ENCODE assay signal across 24 cellular contexts in the genomic region with DNA sequence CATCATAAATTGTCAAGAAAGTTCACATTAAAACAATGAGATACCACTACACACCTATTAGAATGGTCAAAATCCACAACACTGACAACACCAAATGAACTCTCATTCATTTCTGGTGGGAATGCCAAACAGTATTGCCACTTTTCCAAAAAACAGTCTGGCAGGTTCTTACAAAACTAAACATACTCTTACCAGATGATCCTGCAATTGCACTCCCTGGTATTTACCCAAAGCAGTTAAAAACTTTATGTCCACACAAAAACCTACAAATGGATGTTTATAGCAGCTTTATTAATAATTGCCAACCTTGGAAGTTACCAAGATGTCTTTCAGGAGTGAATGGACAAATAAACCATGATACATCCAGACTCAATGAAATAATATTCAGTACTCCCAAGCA. TPM values are rescaled to one million over a fixed set of nuclear protein-coding genes. Genes with fewer than 3 reads are reported as not detected.
DNase-seq lines count a peak whose midpoint lies in the region; ATAC-seq, FAIRE-seq and TF ChIP-seq lines count a peak whose summit lies in the region.
"Had no signal": no experiment of that assay in that cellular context is flagged by ENCODE, and none has a peak within 500 bp of the region (broad histone marks: within the 10 kb centered on the region; RNA-seq: fewer than 3 reads in every experiment).

No MANE protein-coding gene starts in this region.

- TF ChIP-seq CTCF in liver (IDR thresholded peaks at IDR 0.05; ENCODE audit: low read depth, low read length, missing input control) (no peak), HepG2 (CRISPR knock-in tag; IDR thresholded peaks at IDR 0.05) (no peak), VCaP (conservative IDR thresholded peaks at IDR 0.05) (no peak), right lobe of liver (IDR thresholded peaks at IDR 0.05) (no peak), transverse colon (IDR thresholded peaks at IDR 0.05) (no peak)

- no TSS peak for BruUV-seq in HepG2 (replicated peaks; lab: Mats Ljungman, UMichigan)

- ATAC-seq in HepG2 (no peak), right lobe of liver (peak in 3 of 4 donors; percentile 28 to 53 (median 52)), GM21423 (IDR thresholded peaks at IDR 0.05; ENCODE audit: unreplicated experiment) (no peak), GM18867 (IDR thresholded peaks at IDR 0.05; ENCODE audit: unreplicated experiment) (no peak)
- ATAC-seq: GM23338, HCT116 had no signal

- H3K36me3 ChIP-seq in liver (ENCODE audit: control insufficient read depth in 4 of 4, insufficient read depth in 3 of 4, low read depth in 1 of 4, low read length in 3 of 4) = no peaks in the 10 kb centered on the region
- H3K36me3 ChIP-seq in HepG2 (replicated peaks in 1 of 2; ENCODE audit: control insufficient read depth in 1 of 2, insufficient read depth in 2 of 2, low read length in 2 of 2) = no peaks in the 10 kb centered on the region
- no peaks in the 10 kb centered on the region for H3K36me3 ChIP-seq in right lobe of liver
- no peaks in the 10 kb centered on the region for H3K36me3 ChIP-seq in transverse colon
- H3K36me3 ChIP-seq: BE2C had no signal

- H3K9me3 ChIP-seq in liver (ENCODE audit: control insufficient read depth in 4 of 4, low read length in 3 of 4) (no peaks in the 10 kb centered on the region), HepG2 (ENCODE audit: low read length) (no peaks in the 10 kb centered on the region), right lobe of liver (no peaks in the 10 kb centered on the region), transverse colon (no peaks in the 10 kb centered on the region)
- H3K9me3 ChIP-seq: BE2C had no signal

- intact Hi-C loops in HepG2 (cut with micrococcal nuclease; ENCODE audit: unreplicated experiment) = no loop called here
- intact Hi-C loops in right lobe of liver (cut with DNase I) = no loop called here
- intact Hi-C loops in transverse colon (cut with DNase I; ENCODE audit: low total_unique reads) = no loop called here

- TF ChIP-seq EP300 in HepG2 (IDR thresholded peaks at IDR 0.05; ENCODE audit: low read depth in 2 of 2, low read length in 2 of 2) (no peak), HepG2 (CRISPR knock-in tag; IDR thresholded peaks at IDR 0.05; ENCODE audit: borderline replicate concordance) (no peak), transverse colon (IDR thresholded peaks at IDR 0.05; ENCODE audit: low read depth) (no peak)

- no peaks in the 10 kb centered on the region for H3K79me2 ChIP-seq in HepG2 (ENCODE audit: insufficient read depth, low read length)

- in situ Hi-C loops in HepG2 (cut with HindIII; ENCODE audit: extremely low pct_ligation_motif_present, low pct_unique_long_range_greater_than_20kb) = no loop called here
- in situ Hi-C loops in transverse colon (cut with MboI; ENCODE audit: low pct_ligation_motif_present in 1 of 4, low pct_unique_long_range_greater_than_20kb in 1 of 4, low sequenced_read_pairs in 3 of 4) = no loop called here

- CTCF ChIA-PET in HepG2 (lab: Yijun Ruan, JAX; ENCODE audit: low intra/inter-chr PET ratio, low total read pairs) = no interaction called here

- no peak overlapping the region for H3K4me2 ChIP-seq in HepG2 (ENCODE audit: low read depth, low read length)
- H3K4me2 ChIP-seq: GM23338 had no signal

- FAIRE-seq in HepG2 (lab: Jason Lieb, UNC) = no peak
- FAIRE-seq: A204.1, GM12891, GM19239 had no signal

- H3K4me3 ChIP-seq in liver (ENCODE audit: low read depth in 1 of 3, low read length in 3 of 3) (no peak overlapping the region), HepG2 (replicated peaks in 1 of 3; ENCODE audit: insufficient read depth in 1 of 3, low read depth in 2 of 3, low read length in 3 of 3) (no peak overlapping the region), right lobe of liver (no peak overlapping the region), transverse colon (no peak overlapping the region)
- H3K4me3 ChIP-seq: GM23338 had no signal

- H3K27me3 ChIP-seq in liver (ENCODE audit: control insufficient read depth in 4 of 4, insufficient read depth in 4 of 4, low read length in 3 of 4) = no peaks in the 10 kb centered on the region
- H3K27me3 ChIP-seq in HepG2 (ENCODE audit: control insufficient read depth in 1 of 2, insufficient read depth in 2 of 2, low read length in 2 of 2) = no peaks in the 10 kb centered on the region
- H3K27me3 ChIP-seq in right lobe of liver = no peaks in the 10 kb centered on the region
- no peaks in the 10 kb centered on the region for H3K27me3 ChIP-seq in transverse colon
- H3K27me3 ChIP-seq: BE2C had no signal

- TF ChIP-seq RAD21 in liver (IDR thresholded peaks at IDR 0.05) (no peak), HepG2 (CRISPR knock-in tag; IDR thresholded peaks at IDR 0.05) (no peak)

- H3K9ac ChIP-seq in liver (ENCODE audit: low read depth in 1 of 2, low read length in 2 of 2) (no peak overlapping the region), HepG2 (ENCODE audit: insufficient read depth, low read depth, low read length) (no peak overlapping the region)

- DNase-seq in HepG2 (ENCODE audit: low spot score) (no peak), right lobe of liver (no peak), GM19238 (ENCODE audit: insufficient read length, low spot score) (no peak), transverse colon (no peak)
- DNase-seq: AML-193; BE2C; C1 segment of cervical spinal cord; Calu3; CD4-positive, alpha-beta memory T cell; COR-L47; DMS53; DMS79 treated with DMSO at 0.1 percent for 48 hours; GF-D8; H9 had no signal

- no peaks in the 10 kb centered on the region for H4K20me1 ChIP-seq in HepG2 (ENCODE audit: insufficient read depth, low read length)

- peaks cover 0 to 11% (median 3%) of the 10 kb centered on the region in 4 donors for H3K4me1 ChIP-seq in liver (ENCODE audit: control insufficient read depth in 4 of 4, insufficient read depth in 4 of 4, low read length in 3 of 4)
- no peaks in the 10 kb centered on the region; the same call in 1 of the 2 replicates for H3K4me1 ChIP-seq in HepG2 (ENCODE audit: insufficient read depth, low read length)
- no peaks in the 10 kb centered on the region for H3K4me1 ChIP-seq in right lobe of liver
- peaks cover 0 to 21% (median 14%) of the 10 kb centered on the region in 4 donors for H3K4me1 ChIP-seq in transverse colon

- POLR2A ChIA-PET in HepG2 (lab: Yijun Ruan, JAX) = no interaction called here

- H3K27ac ChIP-seq in liver (ENCODE audit: low read depth in 1 of 2, low read length in 2 of 2) (no peak overlapping the region), HepG2 (ENCODE audit: extremely low read length, insufficient read depth, low read length) (no peak overlapping the region), VCaP (peak overlapping the region; percentile 80), right lobe of liver (no peak overlapping the region), transverse colon (no peak overlapping the region)
- H3K27ac ChIP-seq: 22Rv1 had no signal

- H2AFZ ChIP-seq in HepG2 (ENCODE audit: low read length) = no peak overlapping the region
- H2AFZ ChIP-seq: GM23338 had no signal

- no peak for TF ChIP-seq POLR2A in HepG2 (IDR thresholded peaks at IDR 0.05; ENCODE audit: insufficient read depth in 1 of 2, low read depth in 2 of 2, low read length in 2 of 2)
- no peak for TF ChIP-seq POLR2A in right lobe of liver (IDR thresholded peaks at IDR 0.05)
- TF ChIP-seq POLR2A in transverse colon (IDR thresholded peaks at IDR 0.05) = no peak

TF ChIP-seq in HepG2, 621 proteins besides CTCF, POLR2A, EP300 and RAD21 (continues in another document):
- TF ChIP-seq NR2F1 (CRISPR knock-in tag; IDR thresholded peaks at IDR 0.05) = no peak
- TF ChIP-seq SCMH1 (CRISPR knock-in tag; IDR thresholded peaks at IDR 0.05; ENCODE audit: borderline replicate concordance) = no peak
- TF ChIP-seq RFXAP (CRISPR knock-in tag; IDR thresholded peaks at IDR 0.05; ENCODE audit: borderline replicate concordance) = no peak
- no peak for TF ChIP-seq MATR3 (CRISPR knock-in tag; IDR thresholded peaks at IDR 0.05)
- TF ChIP-seq JUND (CRISPR knock-in tag; IDR thresholded peaks at IDR 0.05) = no peak
- TF ChIP-seq MAZ (IDR thresholded peaks at IDR 0.05; ENCODE audit: borderline replicate concordance, low read depth, low read length) = no peak
- TF ChIP-seq MAZ (CRISPR knock-in tag; IDR thresholded peaks at IDR 0.05; ENCODE audit: low read depth) = no peak

RNA-seq across cellular contexts. Expression of a gene that starts 56.8 kb away (rescaled TPM):
- total RNA-seq in liver (1 to 10 TPM; 3.9 to 7.6 TPM), HepG2 (2016; rRNA removed; fragmentation: Illumina TruSeq; extraction: Trizol) (0.83 and 0.91 TPM in 2 replicates), right lobe of liver (1 to 10 TPM; 3.9 to 6.5 (median 4.9) TPM), transverse colon (10 to 100 TPM; 30.6 to 83.2 (median 41.2) TPM)
- polyA plus RNA-seq in liver (1 to 10 TPM; 1.4 to 2.5 TPM), HepG2 (2011; rRNA removed) (0.66 and 0.68 TPM in 2 replicates)
- 1.4 and 2.0 TPM in 2 replicates for total RNA-seq in HepG2 (2016; cell fraction: cytosol; rRNA removed; fragmentation: Illumina TruSeq; extraction: Trizol; ENCODE audit: low read depth)
- 1.1 and 1.2 TPM in 2 replicates for total RNA-seq in HepG2 (2016; cell fraction: insoluble cytoplasmic fraction; rRNA removed; fragmentation: Illumina TruSeq; extraction: Trizol)
- total RNA-seq in HepG2 (2016; cell fraction: membrane; rRNA removed; fragmentation: Illumina TruSeq; extraction: Trizol) = 0.62 and 0.77 TPM in 2 replicates
- 1.5 and 2.1 TPM in 2 replicates for total RNA-seq in HepG2 (2016; cell fraction: nucleus; rRNA removed; fragmentation: Illumina TruSeq; extraction: Trizol)
- polyA plus RNA-seq in HepG2 (2011; cell fraction: cytosol; rRNA removed) = 0.28 and 0.31 TPM in 2 replicates
- polyA plus RNA-seq in HepG2 (2011; cell fraction: nucleus; rRNA removed) = 0.59 and 0.93 TPM in 2 replicates
- 1.4 and 1.5 TPM in 2 replicates for polyA plus RNA-seq in HepG2 (2012)
- polyA plus RNA-seq in HepG2 (2016; cell fraction: cytosol; fragmentation: Illumina TruSeq; extraction: Trizol; ENCODE audit: low read depth) = 0.07 TPM in 2 replicates
- 0.53 and 0.63 TPM in 2 replicates for polyA plus RNA-seq in HepG2 (2016; cell fraction: insoluble cytoplasmic fraction; fragmentation: Illumina TruSeq; extraction: Trizol; ENCODE audit: low read depth)
- polyA plus RNA-seq in HepG2 (2016; cell fraction: membrane; fragmentation: Illumina TruSeq; extraction: Trizol; ENCODE audit: low read depth) = 0.08 and 0.11 TPM in 2 replicates
- 1.4 TPM in 2 replicates for polyA plus RNA-seq in HepG2 (2016; cell fraction: nucleus; fragmentation: Illumina TruSeq; extraction: Trizol; ENCODE audit: insufficient read depth, low read depth)
- polyA minus RNA-seq in HepG2 (2011; rRNA and poly(A)+ RNA removed; ENCODE audit: low replicate concordance) = 2.3 TPM in 1 of 2 replicates, not detected in the other
- polyA minus RNA-seq in HepG2 (2011; cell fraction: cytosol; rRNA and poly(A)+ RNA removed) = 0.79 and 1.3 TPM in 2 replicates
- polyA minus RNA-seq in HepG2 (2011; cell fraction: nucleus; rRNA and poly(A)+ RNA removed) = 2.1 and 2.3 TPM in 2 replicates
- total RNA-seq: CD4-positive, alpha-beta memory T cell had no signal
- polyA plus RNA-seq: CD4-positive, alpha-beta memory T cell had no signal

Comparison
In these comparisons a context has a peak if more than half of its experiments do, and no peak if none do; other contexts are left out.
1. ATAC-seq: peak in right lobe of liver (3 of 4); none in HepG2 (single experiment), GM21423 (single experiment) and GM18867 (single experiment).